Comparison of ENCODE assay signal across 10 cellular contexts in genomic region chr17:601462-602303, GRCh38.
DNase-seq lines count a peak whose midpoint lies in the region; TF ChIP-seq lines count a peak whose summit lies in the region.
"Had no signal": no experiment of that assay in that cellular context is flagged by ENCODE, and none has a peak within 500 bp of the region (broad histone marks: within the 10 kb centered on the region; RNA-seq: fewer than 3 reads in every experiment).

No MANE protein-coding gene starts in this region.

- H3K36me3 Mint-ChIP-seq in nephron progenitor cell (ENCODE audit: low read depth), result peaks cover 56% of the 10 kb centered on the region

- H3K27me3 Mint-ChIP-seq in nephron progenitor cell (ENCODE audit: low read depth, poor library complexity), result peaks cover 2% of the 10 kb centered on the region
- H3K27me3 Mint-ChIP-seq: activated CD4-positive, alpha-beta T cell treated with anti-CD3 and anti-CD28 coated beads, Interleukin-2, amount 10 ng/mL, durations not matched to agents 7 days and 5 days; activated naive CD8-positive, alpha-beta T cell treated with anti-CD3 and anti-CD28 coated beads, Interleukin-2, amount 10 ng/mL, durations not matched to agents 7 days and 5 days had no signal

- H3K4me1 Mint-ChIP-seq in nephron progenitor cell, result peaks cover 12% of the 10 kb centered on the region

- no peak overlapping the region for H3K4me3 Mint-ChIP-seq in nephron progenitor cell
- H3K4me3 Mint-ChIP-seq: activated CD4-positive, alpha-beta T cell treated with anti-CD3 and anti-CD28 coated beads, Interleukin-2, amount 10 ng/mL, durations not matched to agents 7 days and 5 days; activated naive CD8-positive, alpha-beta T cell treated with anti-CD3 and anti-CD28 coated beads, Interleukin-2, amount 10 ng/mL, durations not matched to agents 7 days and 5 days had no signal

- TF ChIP-seq CTCF in nephron progenitor cell (IDR thresholded peaks at IDR 0.05), result no peak

- DNase-seq in AG20443 (ENCODE audit: low spot score) (peak; percentile 36), NCI-H1694 treated with DMSO at 0.1 percent for 48 hours (lab: John Stamatoyannopoulos, UW) (peak; percentile 96), dermis blood vessel endothelial cell (peak; percentile 24), nephron progenitor cell (no peak), RKO (ENCODE audit: low spot score) (no peak), NCI-H2081 treated with DMSO at 0.1 percent for 48 hours (lab: John Stamatoyannopoulos, UW) (no peak)
- DNase-seq in activated CD4-positive, alpha-beta T cell treated with anti-CD3 and anti-CD28 coated beads, Interleukin-2, amount 50 U/mL, for 1 hour, result no peak
- DNase-seq in stimulated activated CD4-positive, alpha-beta T cell treated with anti-CD3 and anti-CD28 coated beads, Interleukin-4, amount 100 ng/mL, for 24 hours, result no peak
- DNase-seq: activated CD4-positive, alpha-beta T cell treated with anti-CD3 and anti-CD28 coated beads, Interleukin-2, amount 10 ng/mL, durations not matched to agents 7 days and 5 days; activated naive CD8-positive, alpha-beta T cell treated with anti-CD3 and anti-CD28 coated beads, Interleukin-2, amount 10 ng/mL, durations not matched to agents 7 days and 5 days had no signal

- peak overlapping the region; percentile 12 for H3K27ac Mint-ChIP-seq in nephron progenitor cell
- H3K27ac Mint-ChIP-seq: activated CD4-positive, alpha-beta T cell treated with anti-CD3 and anti-CD28 coated beads, Interleukin-2, amount 10 ng/mL, durations not matched to agents 7 days and 5 days had no signal

- peaks cover 27% of the 10 kb centered on the region for H3K9me3 Mint-ChIP-seq in nephron progenitor cell
- H3K9me3 Mint-ChIP-seq: activated CD4-positive, alpha-beta T cell treated with anti-CD3 and anti-CD28 coated beads, Interleukin-2, amount 10 ng/mL, durations not matched to agents 7 days and 5 days; activated naive CD8-positive, alpha-beta T cell treated with anti-CD3 and anti-CD28 coated beads, Interleukin-2, amount 10 ng/mL, durations not matched to agents 7 days and 5 days had no signal

Comparison
In these comparisons a context has a peak if more than half of its experiments do, and no peak if none do; other contexts are left out.
1. DNase-seq: peak in AG20443 (single experiment), NCI-H1694 treated with DMSO at 0.1 percent for 48 hours (single experiment) and dermis blood vessel endothelial cell (single experiment); none in nephron progenitor cell (single experiment), activated CD4-positive, alpha-beta T cell treated with anti-CD3 and anti-CD28 coated beads, Interleukin-2, amount 50 U/mL, for 1 hour (single experiment), RKO (single experiment), NCI-H2081 treated with DMSO at 0.1 percent for 48 hours (single experiment) and stimulated activated CD4-positive, alpha-beta T cell treated with anti-CD3 and anti-CD28 coated beads, Interleukin-4, amount 100 ng/mL, for 24 hours (single experiment).